Comparison of ENCODE assay signal across 17 cellular contexts in genomic region chr3:139105154-139105702, GRCh38.
"Had no signal": no experiment of that assay in that cellular context is flagged by ENCODE, and none has a peak within 500 bp of the region (broad histone marks: within the 10 kb centered on the region; RNA-seq: fewer than 3 reads in every experiment).

No MANE protein-coding gene starts in this region.

- H3K36me3 Mint-ChIP-seq: activated naive CD4-positive, alpha-beta T cell treated with anti-CD3 and anti-CD28 coated beads, Interleukin-2, amount 10 ng/mL, durations not matched to agents 7 days and 5 days; immature natural killer cell; memory B cell; stimulated activated memory B cell treated with anti-CD40 and anti-IgM and Interleukin-4, amounts not matched to agents 10 μg/mL and 1 μg/mL and 100 μg/mL, for 72 hours had no signal

- ATAC-seq: sciatic nerve; stimulated activated memory B cell treated with anti-CD40 and anti-IgM and Interleukin-4, amounts not matched to agents 10 μg/mL and 1 μg/mL and 100 μg/mL, for 72 hours had no signal

- H3K4me3 ChIP-seq: testis, upper lobe of left lung had no signal

- H3K9me3 ChIP-seq: testis, upper lobe of left lung had no signal

- DNase-seq: activated CD4-positive, alpha-beta T cell treated with anti-CD3 and anti-CD28 coated beads for 1 hour; activated CD4-positive, alpha-beta T cell treated with anti-CD3 and anti-CD28 coated beads, Interleukin-2, amount 50 U/mL, for 4 hours; activated effector memory CD4-positive, alpha-beta T cell treated with anti-CD3 and anti-CD28 coated beads, Interleukin-2, amount 50 U/mL, for 16 hours; activated naive CD4-positive, alpha-beta T cell treated with anti-CD3 and anti-CD28 coated beads, Interleukin-2, amount 10 ng/mL, durations not matched to agents 7 days and 5 days; amygdala; effector CD4-positive, alpha-beta T cell; erythroblast; foreskin melanocyte; immature natural killer cell; stimulated activated CD4-positive, alpha-beta T cell treated with anti-CD3 and anti-CD28 coated beads, Interleukin-2, amount 100 ng/mL, for 24 hours; T-helper 1 cell; testis; upper lobe of left lung had no signal

- H3K36me3 ChIP-seq: upper lobe of left lung had no signal

- H3K27me3 ChIP-seq: testis, upper lobe of left lung had no signal

- H3K27ac Mint-ChIP-seq: activated naive CD4-positive, alpha-beta T cell treated with anti-CD3 and anti-CD28 coated beads, Interleukin-2, amount 10 ng/mL, durations not matched to agents 7 days and 5 days; immature natural killer cell; memory B cell; nephron; stimulated activated memory B cell treated with anti-CD40 and anti-IgM and Interleukin-4, amounts not matched to agents 10 μg/mL and 1 μg/mL and 100 μg/mL, for 72 hours had no signal

- H3K4me1 Mint-ChIP-seq: memory B cell; nephron; stimulated activated memory B cell treated with anti-CD40 and anti-IgM and Interleukin-4, amounts not matched to agents 10 μg/mL and 1 μg/mL and 100 μg/mL, for 72 hours had no signal

- H3K9me3 Mint-ChIP-seq: activated naive CD4-positive, alpha-beta T cell treated with anti-CD3 and anti-CD28 coated beads, Interleukin-2, amount 10 ng/mL, durations not matched to agents 7 days and 5 days; immature natural killer cell; memory B cell; nephron; stimulated activated memory B cell treated with anti-CD40 and anti-IgM and Interleukin-4, amounts not matched to agents 10 μg/mL and 1 μg/mL and 100 μg/mL, for 72 hours had no signal

- H3K4me1 ChIP-seq: testis, upper lobe of left lung had no signal

- H3K27ac ChIP-seq: testis, upper lobe of left lung had no signal

- H3K4me3 Mint-ChIP-seq: activated naive CD4-positive, alpha-beta T cell treated with anti-CD3 and anti-CD28 coated beads, Interleukin-2, amount 10 ng/mL, durations not matched to agents 7 days and 5 days; immature natural killer cell; memory B cell; nephron; stimulated activated memory B cell treated with anti-CD40 and anti-IgM and Interleukin-4, amounts not matched to agents 10 μg/mL and 1 μg/mL and 100 μg/mL, for 72 hours had no signal
